8 cellular contexts compared by ENCODE assay signal in genomic region chr11:35944503-35945136, GRCh38. TPM values are rescaled to one million over a fixed set of nuclear protein-coding genes. Genes with fewer than 3 reads are reported as not detected.
A peak's percentile ranks its signal among the peaks of the same experiment; 100 is the strongest.
DNase-seq lines count a peak whose midpoint lies in the region; ATAC-seq and TF ChIP-seq lines count a peak whose summit lies in the region.

No MANE protein-coding gene starts in this region.

- no peak overlapping the region for H3K9ac ChIP-seq in smooth muscle cell (ENCODE audit: low read depth)

- peak overlapping the region; percentile 87 for H2AFZ ChIP-seq in smooth muscle cell (ENCODE audit: low read depth)

- peak overlapping the region; percentile 99 for H3K4me2 ChIP-seq in smooth muscle cell

- H3F3A ChIP-seq in smooth muscle cell (ENCODE audit: low read depth), result no peaks in the 10 kb centered on the region

- H3K36me3 ChIP-seq in smooth muscle cell (ENCODE audit: low read depth), result no peaks in the 10 kb centered on the region

- no peak overlapping the region for H3K27ac ChIP-seq in smooth muscle cell (ENCODE audit: low read depth)

- peaks cover 7% of the 10 kb centered on the region for H3K79me2 ChIP-seq in smooth muscle cell (ENCODE audit: low read depth)

- peak overlapping the region; percentile 71 for H3K4me3 Mint-ChIP-seq in activated naive CD8-positive, alpha-beta T cell treated with anti-CD3 and anti-CD28 coated beads, Interleukin-2, amount 10 ng/mL, durations not matched to agents 7 days and 5 days

- H3K9me3 ChIP-seq in smooth muscle cell (replicated peaks; ENCODE audit: low read depth), result no peaks in the 10 kb centered on the region

- H3K4me3 ChIP-seq in iPS-11a (ENCODE audit: low read depth, low read length) (peak overlapping the region; percentile 44), smooth muscle cell (peak overlapping the region; percentile 73)

- peaks cover 51% of the 10 kb centered on the region for H3K27me3 Mint-ChIP-seq in activated naive CD8-positive, alpha-beta T cell treated with anti-CD3 and anti-CD28 coated beads, Interleukin-2, amount 10 ng/mL, durations not matched to agents 7 days and 5 days

- no peaks in the 10 kb centered on the region for H3K9me3 Mint-ChIP-seq in activated naive CD8-positive, alpha-beta T cell treated with anti-CD3 and anti-CD28 coated beads, Interleukin-2, amount 10 ng/mL, durations not matched to agents 7 days and 5 days

- TF ChIP-seq CTCF in smooth muscle cell (IDR thresholded peaks at IDR 0.05; ENCODE audit: borderline replicate concordance, insufficient read depth, poor library complexity, severe bottlenecking), result no peak

- no peaks in the 10 kb centered on the region for H3K36me3 Mint-ChIP-seq in activated naive CD8-positive, alpha-beta T cell treated with anti-CD3 and anti-CD28 coated beads, Interleukin-2, amount 10 ng/mL, durations not matched to agents 7 days and 5 days

- peaks cover 30% of the 10 kb centered on the region for H4K20me1 ChIP-seq in smooth muscle cell (ENCODE audit: low read depth)

- ATAC-seq in activated naive CD8-positive, alpha-beta T cell treated with anti-CD3 and anti-CD28 coated beads, Interleukin-2, amount 10 ng/mL, durations not matched to agents 7 days and 5 days (ENCODE audit: low read depth), result no peak
- ATAC-seq in HG03457 (IDR thresholded peaks at IDR 0.05; ENCODE audit: unreplicated experiment), result no peak

- DNase-seq in NCI-H2171 treated with DMSO at 0.1 percent for 48 hours (lab: John Stamatoyannopoulos, UW) (peak; percentile 54), NCI-H2171 (lab: John Stamatoyannopoulos, UW) (no peak), smooth muscle cell (lab: John Stamatoyannopoulos, UW; ENCODE audit: unreplicated experiment) (no peak), NCI-H1436 (lab: John Stamatoyannopoulos, UW) (no peak), NCI-H1105 treated with DMSO at 0.1 percent for 48 hours (lab: John Stamatoyannopoulos, UW) (no peak)
- DNase-seq in activated naive CD8-positive, alpha-beta T cell treated with anti-CD3 and anti-CD28 coated beads, Interleukin-2, amount 10 ng/mL, durations not matched to agents 7 days and 5 days, result no peak

- 11% methylated on average over 32 of the region's 32 CpGs for WGBS in smooth muscle cell (ENCODE audit: low lambda C conversion rate)

- POLR2A ChIA-PET in activated naive CD8-positive, alpha-beta T cell treated with anti-CD3 and anti-CD28 coated beads, Interleukin-2, amount 10 ng/mL, durations not matched to agents 7 days and 5 days (lab: Charles Lee), result no interaction called here

- no peaks in the 10 kb centered on the region for H3K27me3 ChIP-seq in smooth muscle cell (ENCODE audit: low read depth)

- H3K4me1 Mint-ChIP-seq in activated naive CD8-positive, alpha-beta T cell treated with anti-CD3 and anti-CD28 coated beads, Interleukin-2, amount 10 ng/mL, durations not matched to agents 7 days and 5 days, result peaks cover 3% of the 10 kb centered on the region

- peaks cover 15% of the 10 kb centered on the region for H3K4me1 ChIP-seq in smooth muscle cell (ENCODE audit: low read depth)

- H3K27ac Mint-ChIP-seq in activated naive CD8-positive, alpha-beta T cell treated with anti-CD3 and anti-CD28 coated beads, Interleukin-2, amount 10 ng/mL, durations not matched to agents 7 days and 5 days, result no peak overlapping the region

RNA-seq across cellular contexts. Expression of gene LDLRAD3, which starts 0.8 kb away (rescaled TPM):
- total RNA-seq in activated naive CD8-positive, alpha-beta T cell treated with anti-CD3 and anti-CD28 coated beads, Interleukin-2, amount 10 ng/mL, durations not matched to agents 7 days and 5 days, result under 1 TPM in 1 of 2 experiments, not detected in 1; 0.09 TPM
- total RNA-seq in smooth muscle cell, result 6.1 and 9.0 TPM in 2 replicates
- 8.4 and 10.0 TPM in 2 replicates for polyA plus RNA-seq in smooth muscle cell
